ENCODE assay signal across 1 cellular context in the genomic region with DNA sequence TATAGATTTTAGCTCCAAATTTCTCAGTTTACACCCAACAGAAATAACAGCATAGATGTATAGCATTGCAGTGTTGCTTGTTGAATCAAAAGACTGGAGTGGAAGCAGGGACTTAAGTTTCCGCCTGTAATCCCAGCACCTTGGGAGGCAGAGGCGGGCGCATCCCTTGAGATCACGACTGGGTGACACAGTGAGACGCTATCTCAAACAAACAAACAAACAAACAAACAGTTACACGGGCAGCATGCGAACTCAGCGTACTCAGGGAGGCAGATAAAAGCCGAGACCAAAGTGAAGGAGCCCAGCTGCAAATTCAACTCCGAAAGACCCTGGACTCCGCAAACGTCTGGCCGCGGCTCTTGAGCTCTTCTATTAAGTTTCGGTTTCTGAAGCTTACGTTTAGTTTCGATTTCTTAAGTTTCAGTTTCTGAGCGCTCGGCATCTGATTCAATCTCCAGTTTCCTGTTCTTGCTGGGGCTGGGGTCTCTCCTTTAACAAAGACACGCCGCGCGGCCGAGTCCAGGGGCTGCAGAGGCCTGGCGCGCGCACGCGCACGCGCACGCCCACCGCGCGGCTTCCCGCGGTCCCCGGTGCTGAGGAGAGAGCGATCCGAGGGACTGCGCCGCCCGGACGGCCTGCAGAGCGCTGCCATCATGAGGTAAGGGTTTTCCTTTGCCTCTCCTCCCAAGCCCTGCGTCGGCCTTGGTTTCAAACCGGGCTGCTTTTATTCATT.
TF ChIP-seq lines count a peak whose summit lies in the region.

A gene with protein sequence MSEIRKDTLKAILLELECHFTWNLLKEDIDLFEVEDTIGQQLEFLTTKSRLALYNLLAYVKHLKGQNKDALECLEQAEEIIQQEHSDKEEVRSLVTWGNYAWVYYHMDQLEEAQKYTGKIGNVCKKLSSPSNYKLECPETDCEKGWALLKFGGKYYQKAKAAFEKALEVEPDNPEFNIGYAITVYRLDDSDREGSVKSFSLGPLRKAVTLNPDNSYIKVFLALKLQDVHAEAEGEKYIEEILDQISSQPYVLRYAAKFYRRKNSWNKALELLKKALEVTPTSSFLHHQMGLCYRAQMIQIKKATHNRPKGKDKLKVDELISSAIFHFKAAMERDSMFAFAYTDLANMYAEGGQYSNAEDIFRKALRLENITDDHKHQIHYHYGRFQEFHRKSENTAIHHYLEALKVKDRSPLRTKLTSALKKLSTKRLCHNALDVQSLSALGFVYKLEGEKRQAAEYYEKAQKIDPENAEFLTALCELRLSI (plus strand): TSS at position 423 of the 733 bp plus-strand sequence. CDS start 231 bp downstream, at position 654.

TF ChIP-seq in HepG2, 621 proteins besides CTCF, POLR2A, EP300 and RAD21 (continued from another document and continues in another):
- TF ChIP-seq, protein P1, sequence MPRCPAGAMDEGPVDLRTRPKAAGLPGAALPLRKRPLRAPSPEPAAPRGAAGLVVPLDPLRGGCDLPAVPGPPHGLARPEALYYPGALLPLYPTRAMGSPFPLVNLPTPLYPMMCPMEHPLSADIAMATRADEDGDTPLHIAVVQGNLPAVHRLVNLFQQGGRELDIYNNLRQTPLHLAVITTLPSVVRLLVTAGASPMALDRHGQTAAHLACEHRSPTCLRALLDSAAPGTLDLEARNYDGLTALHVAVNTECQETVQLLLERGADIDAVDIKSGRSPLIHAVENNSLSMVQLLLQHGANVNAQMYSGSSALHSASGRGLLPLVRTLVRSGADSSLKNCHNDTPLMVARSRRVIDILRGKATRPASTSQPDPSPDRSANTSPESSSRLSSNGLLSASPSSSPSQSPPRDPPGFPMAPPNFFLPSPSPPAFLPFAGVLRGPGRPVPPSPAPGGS (CRISPR knock-in tag; IDR thresholded peaks at IDR 0.05): peak; percentile 46; the same call in 1 of the 2 replicates
- no peak for TF ChIP-seq ZNF331 (CRISPR knock-in tag; IDR thresholded peaks at IDR 0.05)
- TF ChIP-seq ZNF546 (CRISPR knock-in tag; conservative IDR thresholded peaks at IDR 0.05): peak; percentile 74; the same call in 1 of the 2 replicates
- peak; percentile 58; the same call in 1 of the 2 replicates for TF ChIP-seq ZNF337 (CRISPR knock-in tag; IDR thresholded peaks at IDR 0.05; ENCODE audit: borderline replicate concordance, low read depth)
- TF ChIP-seq, protein P2, sequence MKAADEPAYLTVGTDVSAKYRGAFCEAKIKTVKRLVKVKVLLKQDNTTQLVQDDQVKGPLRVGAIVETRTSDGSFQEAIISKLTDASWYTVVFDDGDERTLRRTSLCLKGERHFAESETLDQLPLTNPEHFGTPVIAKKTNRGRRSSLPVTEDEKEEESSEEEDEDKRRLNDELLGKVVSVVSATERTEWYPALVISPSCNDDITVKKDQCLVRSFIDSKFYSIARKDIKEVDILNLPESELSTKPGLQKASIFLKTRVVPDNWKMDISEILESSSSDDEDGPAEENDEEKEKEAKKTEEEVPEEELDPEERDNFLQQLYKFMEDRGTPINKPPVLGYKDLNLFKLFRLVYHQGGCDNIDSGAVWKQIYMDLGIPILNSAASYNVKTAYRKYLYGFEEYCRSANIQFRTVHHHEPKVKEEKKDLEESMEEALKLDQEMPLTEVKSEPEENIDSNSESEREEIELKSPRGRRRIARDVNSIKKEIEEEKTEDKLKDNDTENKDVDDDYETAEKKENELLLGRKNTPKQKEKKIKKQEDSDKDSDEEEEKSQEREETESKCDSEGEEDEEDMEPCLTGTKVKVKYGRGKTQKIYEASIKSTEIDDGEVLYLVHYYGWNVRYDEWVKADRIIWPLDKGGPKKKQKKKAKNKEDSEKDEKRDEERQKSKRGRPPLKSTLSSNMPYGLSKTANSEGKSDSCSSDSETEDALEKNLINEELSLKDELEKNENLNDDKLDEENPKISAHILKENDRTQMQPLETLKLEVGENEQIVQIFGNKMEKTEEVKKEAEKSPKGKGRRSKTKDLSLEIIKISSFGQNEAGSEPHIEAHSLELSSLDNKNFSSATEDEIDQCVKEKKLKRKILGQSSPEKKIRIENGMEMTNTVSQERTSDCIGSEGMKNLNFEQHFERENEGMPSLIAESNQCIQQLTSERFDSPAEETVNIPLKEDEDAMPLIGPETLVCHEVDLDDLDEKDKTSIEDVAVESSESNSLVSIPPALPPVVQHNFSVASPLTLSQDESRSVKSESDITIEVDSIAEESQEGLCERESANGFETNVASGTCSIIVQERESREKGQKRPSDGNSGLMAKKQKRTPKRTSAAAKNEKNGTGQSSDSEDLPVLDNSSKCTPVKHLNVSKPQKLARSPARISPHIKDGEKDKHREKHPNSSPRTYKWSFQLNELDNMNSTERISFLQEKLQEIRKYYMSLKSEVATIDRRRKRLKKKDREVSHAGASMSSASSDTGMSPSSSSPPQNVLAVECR (CRISPR knock-in tag; IDR thresholded peaks at IDR 0.05; ENCODE audit: borderline replicate concordance): peak; percentile 41
- TF ChIP-seq KAT7 (CRISPR knock-in tag; IDR thresholded peaks at IDR 0.05; ENCODE audit: borderline replicate concordance): 0 out of 2 replicates have a peak, but pooled peaks have one; percentile 35
- TF ChIP-seq HOXA3 (CRISPR knock-in tag; IDR thresholded peaks at IDR 0.05): peak; percentile 35; the same call in 1 of the 2 replicates
- 0 out of 2 replicates have a peak, but pooled peaks have one; percentile 74 for TF ChIP-seq ZNF292 (CRISPR knock-in tag; IDR thresholded peaks at IDR 0.05; ENCODE audit: borderline replicate concordance, low read depth)
- no peak for TF ChIP-seq ZNF101 (CRISPR knock-in tag; IDR thresholded peaks at IDR 0.05; ENCODE audit: borderline replicate concordance, low read depth)
- TF ChIP-seq DMAP1 (CRISPR knock-in tag; IDR thresholded peaks at IDR 0.05): peak; percentile 63; the same call in 1 of the 2 replicates
- peak; percentile 35; the same call in 1 of the 2 replicates for TF ChIP-seq TBX2 (CRISPR knock-in tag; IDR thresholded peaks at IDR 0.05; ENCODE audit: borderline replicate concordance)
- TF ChIP-seq, protein P3, sequence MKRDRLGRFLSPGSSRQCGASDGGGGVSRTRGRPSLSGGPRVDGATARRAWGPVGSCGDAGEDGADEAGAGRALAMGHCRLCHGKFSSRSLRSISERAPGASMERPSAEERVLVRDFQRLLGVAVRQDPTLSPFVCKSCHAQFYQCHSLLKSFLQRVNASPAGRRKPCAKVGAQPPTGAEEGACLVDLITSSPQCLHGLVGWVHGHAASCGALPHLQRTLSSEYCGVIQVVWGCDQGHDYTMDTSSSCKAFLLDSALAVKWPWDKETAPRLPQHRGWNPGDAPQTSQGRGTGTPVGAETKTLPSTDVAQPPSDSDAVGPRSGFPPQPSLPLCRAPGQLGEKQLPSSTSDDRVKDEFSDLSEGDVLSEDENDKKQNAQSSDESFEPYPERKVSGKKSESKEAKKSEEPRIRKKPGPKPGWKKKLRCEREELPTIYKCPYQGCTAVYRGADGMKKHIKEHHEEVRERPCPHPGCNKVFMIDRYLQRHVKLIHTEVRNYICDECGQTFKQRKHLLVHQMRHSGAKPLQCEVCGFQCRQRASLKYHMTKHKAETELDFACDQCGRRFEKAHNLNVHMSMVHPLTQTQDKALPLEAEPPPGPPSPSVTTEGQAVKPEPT (CRISPR knock-in tag; IDR thresholded peaks at IDR 0.05; ENCODE audit: low read depth): peak; percentile 26; the same call in 1 of the 2 replicates
- TF ChIP-seq ZNF879 (CRISPR knock-in tag; IDR thresholded peaks at IDR 0.05): 0 out of 2 replicates have a peak, but pooled peaks have one; percentile 58
- TF ChIP-seq ISX (CRISPR knock-in tag; conservative IDR thresholded peaks at IDR 0.05): peak; percentile 65; the same call in 1 of the 2 replicates
- no peak; the same call in 1 of the 2 replicates for TF ChIP-seq PHF20 (CRISPR knock-in tag; IDR thresholded peaks at IDR 0.05)
- TF ChIP-seq FOXC1 (CRISPR knock-in tag; IDR thresholded peaks at IDR 0.05; ENCODE audit: borderline replicate concordance): peak; percentile 29; the same call in 1 of the 2 replicates
- peak; percentile 90; the same call in 1 of the 2 replicates for TF ChIP-seq PHF8 (CRISPR knock-in tag; IDR thresholded peaks at IDR 0.05)
- peak; percentile 99 for TF ChIP-seq ASH2L (IDR thresholded peaks at IDR 0.05; ENCODE audit: insufficient read length, low read depth, low read length)
- TF ChIP-seq, protein P4, sequence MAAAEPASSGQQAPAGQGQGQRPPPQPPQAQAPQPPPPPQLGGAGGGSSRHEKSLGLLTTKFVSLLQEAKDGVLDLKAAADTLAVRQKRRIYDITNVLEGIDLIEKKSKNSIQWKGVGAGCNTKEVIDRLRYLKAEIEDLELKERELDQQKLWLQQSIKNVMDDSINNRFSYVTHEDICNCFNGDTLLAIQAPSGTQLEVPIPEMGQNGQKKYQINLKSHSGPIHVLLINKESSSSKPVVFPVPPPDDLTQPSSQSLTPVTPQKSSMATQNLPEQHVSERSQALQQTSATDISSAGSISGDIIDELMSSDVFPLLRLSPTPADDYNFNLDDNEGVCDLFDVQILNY (CRISPR knock-in tag; conservative IDR thresholded peaks at IDR 0.05): peak; percentile 72; the same call in 1 of the 2 replicates
- TF ChIP-seq, protein P5, sequence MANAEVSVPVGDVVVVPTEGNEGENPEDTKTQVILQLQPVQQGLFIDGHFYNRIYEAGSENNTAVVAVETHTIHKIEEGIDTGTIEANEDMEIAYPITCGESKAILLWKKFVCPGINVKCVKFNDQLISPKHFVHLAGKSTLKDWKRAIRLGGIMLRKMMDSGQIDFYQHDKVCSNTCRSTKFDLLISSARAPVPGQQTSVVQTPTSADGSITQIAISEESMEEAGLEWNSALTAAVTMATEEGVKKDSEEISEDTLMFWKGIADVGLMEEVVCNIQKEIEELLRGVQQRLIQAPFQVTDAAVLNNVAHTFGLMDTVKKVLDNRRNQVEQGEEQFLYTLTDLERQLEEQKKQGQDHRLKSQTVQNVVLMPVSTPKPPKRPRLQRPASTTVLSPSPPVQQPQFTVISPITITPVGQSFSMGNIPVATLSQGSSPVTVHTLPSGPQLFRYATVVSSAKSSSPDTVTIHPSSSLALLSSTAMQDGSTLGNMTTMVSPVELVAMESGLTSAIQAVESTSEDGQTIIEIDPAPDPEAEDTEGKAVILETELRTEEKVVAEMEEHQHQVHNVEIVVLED (CRISPR knock-in tag; IDR thresholded peaks at IDR 0.05; ENCODE audit: borderline replicate concordance): peak; percentile 70; the same call in 1 of the 2 replicates
- no peak for TF ChIP-seq ATM (IDR thresholded peaks at IDR 0.05; ENCODE audit: borderline replicate concordance)
- TF ChIP-seq, protein P6, sequence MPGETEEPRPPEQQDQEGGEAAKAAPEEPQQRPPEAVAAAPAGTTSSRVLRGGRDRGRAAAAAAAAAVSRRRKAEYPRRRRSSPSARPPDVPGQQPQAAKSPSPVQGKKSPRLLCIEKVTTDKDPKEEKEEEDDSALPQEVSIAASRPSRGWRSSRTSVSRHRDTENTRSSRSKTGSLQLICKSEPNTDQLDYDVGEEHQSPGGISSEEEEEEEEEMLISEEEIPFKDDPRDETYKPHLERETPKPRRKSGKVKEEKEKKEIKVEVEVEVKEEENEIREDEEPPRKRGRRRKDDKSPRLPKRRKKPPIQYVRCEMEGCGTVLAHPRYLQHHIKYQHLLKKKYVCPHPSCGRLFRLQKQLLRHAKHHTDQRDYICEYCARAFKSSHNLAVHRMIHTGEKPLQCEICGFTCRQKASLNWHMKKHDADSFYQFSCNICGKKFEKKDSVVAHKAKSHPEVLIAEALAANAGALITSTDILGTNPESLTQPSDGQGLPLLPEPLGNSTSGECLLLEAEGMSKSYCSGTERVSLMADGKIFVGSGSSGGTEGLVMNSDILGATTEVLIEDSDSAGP (CRISPR knock-in tag; IDR thresholded peaks at IDR 0.05; ENCODE audit: borderline replicate concordance): peak; percentile 73; the same call in 1 of the 2 replicates
- TF ChIP-seq ZSCAN30 (CRISPR knock-in tag; IDR thresholded peaks at IDR 0.05): no peak
- peak; percentile 6; the same call in 1 of the 2 replicates for TF ChIP-seq FOXO1 (CRISPR knock-in tag; IDR thresholded peaks at IDR 0.05)
- no peak for TF ChIP-seq FOXJ3 (CRISPR knock-in tag; IDR thresholded peaks at IDR 0.05; ENCODE audit: borderline replicate concordance)
- peak; percentile 23; the same call in 1 of the 2 replicates for TF ChIP-seq ZNF543 (CRISPR knock-in tag; IDR thresholded peaks at IDR 0.05)
- TF ChIP-seq, protein P7, sequence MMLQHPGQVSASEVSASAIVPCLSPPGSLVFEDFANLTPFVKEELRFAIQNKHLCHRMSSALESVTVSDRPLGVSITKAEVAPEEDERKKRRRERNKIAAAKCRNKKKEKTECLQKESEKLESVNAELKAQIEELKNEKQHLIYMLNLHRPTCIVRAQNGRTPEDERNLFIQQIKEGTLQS (CRISPR knock-in tag; IDR thresholded peaks at IDR 0.05): 0 out of 2 replicates have a peak, but pooled peaks have one; percentile 24
- TF ChIP-seq ZNF572 (CRISPR knock-in tag; IDR thresholded peaks at IDR 0.05): no peak
- TF ChIP-seq, protein P8, sequence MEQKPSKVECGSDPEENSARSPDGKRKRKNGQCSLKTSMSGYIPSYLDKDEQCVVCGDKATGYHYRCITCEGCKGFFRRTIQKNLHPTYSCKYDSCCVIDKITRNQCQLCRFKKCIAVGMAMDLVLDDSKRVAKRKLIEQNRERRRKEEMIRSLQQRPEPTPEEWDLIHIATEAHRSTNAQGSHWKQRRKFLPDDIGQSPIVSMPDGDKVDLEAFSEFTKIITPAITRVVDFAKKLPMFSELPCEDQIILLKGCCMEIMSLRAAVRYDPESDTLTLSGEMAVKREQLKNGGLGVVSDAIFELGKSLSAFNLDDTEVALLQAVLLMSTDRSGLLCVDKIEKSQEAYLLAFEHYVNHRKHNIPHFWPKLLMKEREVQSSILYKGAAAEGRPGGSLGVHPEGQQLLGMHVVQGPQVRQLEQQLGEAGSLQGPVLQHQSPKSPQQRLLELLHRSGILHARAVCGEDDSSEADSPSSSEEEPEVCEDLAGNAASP (CRISPR knock-in tag; IDR thresholded peaks at IDR 0.05; ENCODE audit: borderline replicate concordance): peak; percentile 29; the same call in 1 of the 2 replicates
- no peak for TF ChIP-seq ZC3H4 (CRISPR knock-in tag; IDR thresholded peaks at IDR 0.05; ENCODE audit: borderline replicate concordance)
- TF ChIP-seq THAP11 (CRISPR knock-in tag; IDR thresholded peaks at IDR 0.05): peak; percentile 29; the same call in 1 of the 2 replicates
- TF ChIP-seq ZNF709 (CRISPR knock-in tag; IDR thresholded peaks at IDR 0.05): peak; percentile 52; the same call in 1 of the 2 replicates
- 0 out of 2 replicates have a peak, but pooled peaks have one; percentile 12 for TF ChIP-seq SALL2 (CRISPR knock-in tag; IDR thresholded peaks at IDR 0.05)
